In genomic region chr2:174339971-174340399, GRCh38 we compare ENCODE assay signal across 1 cellular context.
TF ChIP-seq lines count a peak whose summit lies in the region.

No MANE protein-coding gene starts in this region.

TF ChIP-seq in HepG2, 621 proteins besides CTCF, POLR2A, EP300 and RAD21 (continued from another document):
- peak; percentile 10 for TF ChIP-seq TEAD3 (CRISPR knock-in tag; optimal IDR thresholded peaks at IDR 0.05; ENCODE audit: borderline replicate concordance)
- no peak for TF ChIP-seq TMF1 (CRISPR knock-in tag; IDR thresholded peaks at IDR 0.05; ENCODE audit: low read depth)
- no peak for TF ChIP-seq JDP2 (CRISPR knock-in tag; IDR thresholded peaks at IDR 0.05; ENCODE audit: borderline replicate concordance)
- TF ChIP-seq SCMH1 (CRISPR knock-in tag; IDR thresholded peaks at IDR 0.05; ENCODE audit: borderline replicate concordance): peak; percentile 86; the same call in 1 of the 2 replicates
- peak; percentile 50; the same call in 1 of the 2 replicates for TF ChIP-seq ZNF512B (CRISPR knock-in tag; IDR thresholded peaks at IDR 0.05; ENCODE audit: borderline replicate concordance)
- 0 out of 2 replicates have a peak, but pooled peaks have one; percentile 6 for TF ChIP-seq ZBTB38 (CRISPR knock-in tag; IDR thresholded peaks at IDR 0.05)
- peak; percentile 38; the same call in 1 of the 2 replicates for TF ChIP-seq SOX13 (IDR thresholded peaks at IDR 0.05)
- TF ChIP-seq SOX13 (CRISPR knock-in tag; conservative IDR thresholded peaks at IDR 0.05 in 1 of 2, IDR thresholded peaks at IDR 0.05 in 1 of 2): no peak
- TF ChIP-seq RNF2 (conservative IDR thresholded peaks at IDR 0.05; ENCODE audit: low read depth): peak; percentile 89
- TF ChIP-seq PRPF4 (IDR thresholded peaks at IDR 0.05; ENCODE audit: low read depth, low read length, poor library complexity, severe bottlenecking): peak; percentile 59
- TF ChIP-seq XRCC5 (optimal IDR thresholded peaks at IDR 0.05; ENCODE audit: low read length): peak; percentile 18
- no peak for TF ChIP-seq FIP1L1 (IDR thresholded peaks at IDR 0.05; ENCODE audit: borderline replicate concordance, insufficient read depth, low read depth, low read length)
- TF ChIP-seq CBX2 (IDR thresholded peaks at IDR 0.05; ENCODE audit: low read depth, low read length): peak; percentile 98
- peak; percentile 80; the same call in 1 of the 2 replicates for TF ChIP-seq CBX2 (CRISPR knock-in tag; IDR thresholded peaks at IDR 0.05; ENCODE audit: low read depth)
- peak; percentile 3 for TF ChIP-seq SRSF1 (optimal IDR thresholded peaks at IDR 0.05; ENCODE audit: low read depth, low read length)
- 0 out of 2 replicates have a peak, but pooled peaks have one; percentile 7 for TF ChIP-seq ZNF512 (CRISPR knock-in tag; IDR thresholded peaks at IDR 0.05)
